8 cellular contexts compared by ENCODE assay signal in genomic region chr6:37083243-37084138, GRCh38.
DNase-seq lines count a peak whose midpoint lies in the region; TF ChIP-seq lines count a peak whose summit lies in the region.

No MANE protein-coding gene starts in this region.

- DNase-seq in HuH-7.5 (ENCODE audit: low spot score): peak; percentile 74
- DNase-seq in UCSD-AML1 (lab: John Stamatoyannopoulos, UW; ENCODE audit: unreplicated experiment): peak; percentile 90
- peak; percentile 81 for DNase-seq in hepatocyte (ENCODE audit: low spot score)
- peak; percentile 29 for DNase-seq in smooth muscle cell (lab: John Stamatoyannopoulos, UW; ENCODE audit: unreplicated experiment)
- no peak for DNase-seq in 8988T
- DNase-seq in GM19240 (ENCODE audit: insufficient read length, low spot score): no peak
- no peak for DNase-seq in HK-2 (ENCODE audit: unreplicated experiment)
- no peak for DNase-seq in activated CD8-positive, alpha-beta memory T cell treated with anti-CD3 and anti-CD28 coated beads, Interleukin-2, amount 50 U/mL, for 48 hours

- H3K9me2 ChIP-seq in hepatocyte (replicated peaks; ENCODE audit: insufficient read depth): no peaks in the 10 kb centered on the region

- TF ChIP-seq CTCF in hepatocyte (IDR thresholded peaks at IDR 0.05; ENCODE audit: poor library complexity) (no peak), smooth muscle cell (IDR thresholded peaks at IDR 0.05; ENCODE audit: borderline replicate concordance, insufficient read depth, poor library complexity, severe bottlenecking) (no peak)

- H4K20me1 ChIP-seq in hepatocyte (ENCODE audit: insufficient read depth, poor library complexity, severe bottlenecking): no peaks in the 10 kb centered on the region
- H4K20me1 ChIP-seq in smooth muscle cell (ENCODE audit: low read depth): no peaks in the 10 kb centered on the region

- no peaks in the 10 kb centered on the region for H3K9me3 ChIP-seq in hepatocyte (ENCODE audit: low read depth)
- H3K9me3 ChIP-seq in smooth muscle cell (replicated peaks; ENCODE audit: low read depth): no peaks in the 10 kb centered on the region

- 61% methylated on average over 14 of the region's 14 CpGs for WGBS in hepatocyte (ENCODE audit: low lambda C conversion rate, missing lambda C conversion rate)
- WGBS in smooth muscle cell (ENCODE audit: low lambda C conversion rate): 37% methylated on average over 14 of the region's 14 CpGs

- H2AFZ ChIP-seq in hepatocyte: no peak overlapping the region
- peak overlapping the region; percentile 5 for H2AFZ ChIP-seq in smooth muscle cell (ENCODE audit: low read depth)

- H3K36me3 ChIP-seq in hepatocyte (replicated peaks; ENCODE audit: insufficient read depth, low read depth) (no peaks in the 10 kb centered on the region), smooth muscle cell (ENCODE audit: low read depth) (no peaks in the 10 kb centered on the region)

- H3K79me2 ChIP-seq in hepatocyte (no peaks in the 10 kb centered on the region), smooth muscle cell (ENCODE audit: low read depth) (no peaks in the 10 kb centered on the region)

- H3K4me1 ChIP-seq in hepatocyte (ENCODE audit: insufficient read depth) (peaks cover 21% of the 10 kb centered on the region), smooth muscle cell (ENCODE audit: low read depth) (no peaks in the 10 kb centered on the region)

- peak overlapping the region; percentile 82 for H3K27ac ChIP-seq in hepatocyte
- H3K27ac ChIP-seq in smooth muscle cell (ENCODE audit: low read depth): peak overlapping the region; percentile 63

- peaks cover 7% of the 10 kb centered on the region for H3F3A ChIP-seq in smooth muscle cell (ENCODE audit: low read depth)

- no peak overlapping the region for H3K9ac ChIP-seq in smooth muscle cell (ENCODE audit: low read depth)

- H3K4me3 ChIP-seq in hepatocyte (no peak overlapping the region), smooth muscle cell (no peak overlapping the region)

- H3K27me3 ChIP-seq in hepatocyte (no peaks in the 10 kb centered on the region), smooth muscle cell (ENCODE audit: low read depth) (no peaks in the 10 kb centered on the region)

- H3K4me2 ChIP-seq in hepatocyte: no peak overlapping the region
- peak overlapping the region; percentile 46 for H3K4me2 ChIP-seq in smooth muscle cell

Comparison
In these comparisons a context has a peak if more than half of its experiments do, and no peak if none do; other contexts are left out.
1. DNase-seq: peak in HuH-7.5 (single experiment), UCSD-AML1 (single experiment), hepatocyte (single experiment) and smooth muscle cell (single experiment); none in 8988T (single experiment), GM19240 (single experiment), HK-2 (single experiment) and activated CD8-positive, alpha-beta memory T cell treated with anti-CD3 and anti-CD28 coated beads, Interleukin-2, amount 50 U/mL, for 48 hours (single experiment).